1 cellular context compared by ENCODE assay signal in genomic region chr17:4940625-4941021, GRCh38.
TF ChIP-seq lines count a peak whose summit lies in the region.

No MANE protein-coding gene starts in this region.

TF ChIP-seq in endothelial cell of umbilical vein, 7 proteins besides CTCF, POLR2A, EP300 and RAD21:
- TF ChIP-seq MAX (IDR thresholded peaks at IDR 0.05; ENCODE audit: insufficient read depth, insufficient read length) = no peak
- no peak for TF ChIP-seq EZH2 (IDR thresholded peaks at IDR 0.05; ENCODE audit: borderline replicate concordance, low read depth, low read length, severe bottlenecking)
- no peak for TF ChIP-seq JUN (IDR thresholded peaks at IDR 0.05; ENCODE audit: borderline replicate concordance, insufficient read depth, insufficient read length, low read depth)
- TF ChIP-seq POLR2AphosphoS5 (IDR thresholded peaks at IDR 0.05; ENCODE audit: insufficient read depth, low read depth, low read length) = no peak
- no peak for TF ChIP-seq GATA2 (IDR thresholded peaks at IDR 0.05; ENCODE audit: insufficient read depth, insufficient read length, low read depth, low read length)
- TF ChIP-seq FOS (IDR thresholded peaks at IDR 0.05; ENCODE audit: borderline replicate concordance, insufficient read depth, low read length) = no peak
- no peak for TF ChIP-seq MYC (IDR thresholded peaks at IDR 0.05; ENCODE audit: low read depth, low read length)
TF ChIP-seq in endothelial cell of umbilical vein: peak in this region for 0.
